11 cellular contexts compared by ENCODE assay signal in genomic region chr19:16594681-16595091, GRCh38. TPM values are rescaled to one million over a fixed set of nuclear protein-coding genes. Genes with fewer than 3 reads are reported as not detected.
A peak's percentile ranks its signal among the peaks of the same experiment; 100 is the strongest.
DNase-seq lines count a peak whose midpoint lies in the region; ATAC-seq and TF ChIP-seq lines count a peak whose summit lies in the region.
"Had no signal": no experiment of that assay in that cellular context is flagged by ENCODE, and none has a peak within 500 bp of the region (broad histone marks: within the 10 kb centered on the region; RNA-seq: fewer than 3 reads in every experiment).

No MANE protein-coding gene starts in this region.

- no peak overlapping the region for H3K18ac ChIP-seq in mesendoderm (ENCODE audit: low read length)

- POLR2A ChIA-PET in activated B cell treated with CpG ODN at 0.5 μM for 24 hours (lab: Charles Lee): interaction anchor here (1.3 to 5.4 kb wide), 4 partner anchors 7 to 66 kb away, joined by 3 to 59 read pairs (median 8); partner anchors contain the start of gene TMEM38A

- CTCF ChIA-PET in activated B cell treated with CpG ODN at 0.5 μM for 24 hours (lab: Charles Lee): no interaction called here

- H2AFZ ChIP-seq in DND-41 (ENCODE audit: low read depth, low read length): no peak overlapping the region

- H3K36me3 ChIP-seq in DND-41 (ENCODE audit: insufficient read depth, low read length) (0 out of 2 replicates have a peak, but pooled peaks cover 4% of the 10 kb centered on the region), mesendoderm (ENCODE audit: control insufficient read depth, insufficient read depth, low read length) (no peaks in the 10 kb centered on the region), ascending aorta (no peaks in the 10 kb centered on the region)
- H3K36me3 ChIP-seq: gastroesophageal sphincter, prostate gland had no signal

- H3K27ac ChIP-seq in DND-41 (ENCODE audit: low read length) (peak overlapping the region; percentile 62), mesendoderm (ENCODE audit: low read depth, low read length) (no peak overlapping the region), ascending aorta (no peak overlapping the region)
- H3K27ac ChIP-seq: gastroesophageal sphincter, prostate gland had no signal

- H3K4me1 Mint-ChIP-seq in activated B cell treated with CpG ODN at 0.5 μM for 24 hours: peaks cover 83% of the 10 kb centered on the region
- peaks cover 65 to 68% of the 10 kb centered on the region in 2 donors for H3K4me1 Mint-ChIP-seq in immature natural killer cell

- peaks cover 68% of the 10 kb centered on the region for H3K79me1 ChIP-seq in mesendoderm (ENCODE audit: low read length)

- H3K9ac ChIP-seq in DND-41 (ENCODE audit: low read depth, low read length) (no peak overlapping the region), mesendoderm (ENCODE audit: low read length) (no peak overlapping the region)

- H3K27me3 Mint-ChIP-seq in activated B cell treated with CpG ODN at 0.5 μM for 24 hours (no peaks in the 10 kb centered on the region), immature natural killer cell (ENCODE audit: low read depth in 3 of 3) (peaks cover 4 to 24% (median 10%) of the 10 kb centered on the region in 3 donors)

- no peak overlapping the region for H4K8ac ChIP-seq in mesendoderm (ENCODE audit: low read depth, low read length)

- H4K5ac ChIP-seq in mesendoderm (ENCODE audit: low read length): no peak overlapping the region

- no peak overlapping the region for H3K4ac ChIP-seq in mesendoderm (ENCODE audit: low read depth, low read length)

- peaks cover 91% of the 10 kb centered on the region for H4K20me1 ChIP-seq in DND-41 (ENCODE audit: insufficient read depth, low read length)

- no CpG with 5 or more reads among the region's 5 CpGs for WGBS in mesendoderm (ENCODE audit: extremely low coverage, insufficient coverage, low lambda C conversion rate)

- no peak overlapping the region for H2BK120ac ChIP-seq in mesendoderm (ENCODE audit: low read depth, low read length)

- no peaks in the 10 kb centered on the region for H3K9me3 ChIP-seq in DND-41 (ENCODE audit: insufficient read depth, low read length, severe bottlenecking)
- no peaks in the 10 kb centered on the region for H3K9me3 ChIP-seq in ascending aorta
- H3K9me3 ChIP-seq: gastroesophageal sphincter, prostate gland had no signal

- no peak overlapping the region for H2BK5ac ChIP-seq in mesendoderm (ENCODE audit: low read length)

- ATAC-seq in DND-41 (ENCODE audit: insufficient read depth, low read depth): peak; percentile 49; the same call in 1 of the 3 replicates
- peak; percentile 23 for ATAC-seq in HG02610 (IDR thresholded peaks at IDR 0.05; ENCODE audit: unreplicated experiment)
- ATAC-seq in activated B cell treated with CpG ODN at 0.5 μM for 24 hours (ENCODE audit: low read depth): peak; percentile 45
- ATAC-seq: gastroesophageal sphincter had no signal

- H3K4me1 ChIP-seq in DND-41 (ENCODE audit: insufficient read depth, low read length): peaks cover 36% of the 10 kb centered on the region
- peaks cover 6% of the 10 kb centered on the region for H3K4me1 ChIP-seq in mesendoderm (ENCODE audit: control insufficient read depth, low read depth, low read length)
- H3K4me1 ChIP-seq in ascending aorta: no peaks in the 10 kb centered on the region
- H3K4me1 ChIP-seq: prostate gland had no signal

- no peak overlapping the region for H3K4me3 ChIP-seq in DND-41 (ENCODE audit: low read depth in 1 of 2, low read length in 2 of 2)
- H3K4me3 ChIP-seq in mesendoderm (ENCODE audit: low read length): no peak overlapping the region
- no peak overlapping the region for H3K4me3 ChIP-seq in ascending aorta
- H3K4me3 ChIP-seq: gastroesophageal sphincter, prostate gland had no signal

- H3K79me2 ChIP-seq in DND-41 (ENCODE audit: insufficient read depth, low read length): peaks cover 97% of the 10 kb centered on the region
- H3K79me2 ChIP-seq in mesendoderm (ENCODE audit: control insufficient read depth, insufficient read depth, low read length): peaks cover 75% of the 10 kb centered on the region

- TF ChIP-seq CTCF in DND-41 (IDR thresholded peaks at IDR 0.05; ENCODE audit: borderline replicate concordance, extremely low read depth, low read length, poor library complexity, severe bottlenecking): no peak
- no peak for TF ChIP-seq CTCF in activated B cell treated with CpG ODN at 0.5 μM for 24 hours (IDR thresholded peaks at IDR 0.05)
- TF ChIP-seq CTCF in ascending aorta (IDR thresholded peaks at IDR 0.05): no peak

- no peak overlapping the region for H3K56ac ChIP-seq in mesendoderm (ENCODE audit: low read length)

- H3K4me3 Mint-ChIP-seq in activated B cell treated with CpG ODN at 0.5 μM for 24 hours: peak overlapping the region; percentile 73
- peak overlapping the region; percentile 71 to 82 (median 81) for H3K4me3 Mint-ChIP-seq in immature natural killer cell

- no peak overlapping the region for H2AK5ac ChIP-seq in mesendoderm (ENCODE audit: low read length)

- DNase-seq in DND-41 (no peak), activated B cell treated with CpG ODN at 0.5 μM for 24 hours (no peak), immature natural killer cell (peak; percentile 68 to 78 (median 74)), mesendoderm (no peak), Ammon's horn (ENCODE audit: low spot score) (no peak), NCI-H748 treated with DMSO at 0.1 percent for 48 hours (lab: John Stamatoyannopoulos, UW) (no peak), ascending aorta (ENCODE audit: low spot score in 2 of 2) (no peak)
- DNase-seq: NCI-H2107 had no signal

- no peaks in the 10 kb centered on the region for H3K9me3 Mint-ChIP-seq in activated B cell treated with CpG ODN at 0.5 μM for 24 hours
- H3K9me3 Mint-ChIP-seq in immature natural killer cell: no peaks in the 10 kb centered on the region

- peaks cover 7% of the 10 kb centered on the region for H3K36me3 Mint-ChIP-seq in activated B cell treated with CpG ODN at 0.5 μM for 24 hours (ENCODE audit: low read depth)
- H3K36me3 Mint-ChIP-seq in immature natural killer cell: no peaks in the 10 kb centered on the region

- H3K4me2 ChIP-seq in DND-41 (ENCODE audit: insufficient read depth, low read length) (no peak overlapping the region), mesendoderm (ENCODE audit: low read length) (no peak overlapping the region)

- H3K23ac ChIP-seq in mesendoderm (ENCODE audit: low read length): no peak overlapping the region

- H3K27ac Mint-ChIP-seq in activated B cell treated with CpG ODN at 0.5 μM for 24 hours (peak overlapping the region; percentile 89), immature natural killer cell (peak overlapping the region; percentile 92 to 97 (median 96))

- H2BK15ac ChIP-seq in mesendoderm (replicated peaks; ENCODE audit: low read depth): no peak overlapping the region

- H3K27me3 ChIP-seq in DND-41 (ENCODE audit: insufficient read depth, low read length, poor library complexity): no peaks in the 10 kb centered on the region
- H3K27me3 ChIP-seq in mesendoderm (ENCODE audit: insufficient read depth, low read length, poor library complexity): no peaks in the 10 kb centered on the region
- H3K27me3 ChIP-seq in ascending aorta: no peaks in the 10 kb centered on the region
- H3K27me3 ChIP-seq: gastroesophageal sphincter had no signal

- intact Hi-C loops in activated B cell treated with CpG ODN at 0.5 μM for 24 hours (cut with micrococcal nuclease) (loop anchor here (1.0 kb wide), 1 partner anchor 8 kb away; no protein-coding TSS in a partner anchor), ascending aorta (cut with DNase I) (no loop called here)

RNA-seq across cellular contexts. Expression of gene SLC35E1, which starts 22.5 kb away (rescaled TPM):
- total RNA-seq in activated B cell treated with CpG ODN at 0.5 μM for 24 hours: 41.6 and 51.7 TPM in 2 replicates
- 10 to 100 TPM; 14.9 to 21.8 (median 20.1) TPM for polyA plus RNA-seq in immature natural killer cell
- 29.4 TPM for polyA plus RNA-seq in mesendoderm (2013, experiment 1 of 2)
- 32.0 TPM for polyA plus RNA-seq in mesendoderm (2013, experiment 2 of 2)
- 56.3 TPM for total RNA-seq in ascending aorta

RNA-seq across cellular contexts. Expression of gene MED26, which starts 33.3 kb away (rescaled TPM):
- total RNA-seq in activated B cell treated with CpG ODN at 0.5 μM for 24 hours (32.0 and 36.1 TPM in 2 replicates), ascending aorta (3.5 TPM)
- 1 to 10 TPM; 1.2 to 5.3 (median 2.0) TPM for polyA plus RNA-seq in immature natural killer cell
- 7.8 TPM for polyA plus RNA-seq in mesendoderm (2013, experiment 1 of 2)
- polyA plus RNA-seq in mesendoderm (2013, experiment 2 of 2): 7.7 TPM

RNA-seq across cellular contexts. Expression of gene CHERP, which starts 52.4 kb away (rescaled TPM):
- total RNA-seq in activated B cell treated with CpG ODN at 0.5 μM for 24 hours (70.9 and 89.3 TPM in 2 replicates), ascending aorta (13.8 TPM)
- polyA plus RNA-seq in immature natural killer cell: 10 to 100 TPM in 1 of 3 donors, 1 to 10 TPM in 2; 1.6 to 19.9 (median 3.4) TPM
- polyA plus RNA-seq in mesendoderm (2013, experiment 1 of 2): 59.8 TPM
- 59.3 TPM for polyA plus RNA-seq in mesendoderm (2013, experiment 2 of 2)

Comparison
In these comparisons a context has a peak if more than half of its experiments do, and no peak if none do; other contexts are left out.
1. DNase-seq: peak in immature natural killer cell (3 of 3); none in DND-41 (single experiment), activated B cell treated with CpG ODN at 0.5 μM for 24 hours (single experiment), mesendoderm (single experiment), Ammon's horn (single experiment), NCI-H748 treated with DMSO at 0.1 percent for 48 hours (single experiment) and ascending aorta (0 of 2).
2. Peak in every context shown above with its lines, with median percentiles within 50 percentile points of each other: ATAC-seq.